ENCODE assay signal across 8 cellular contexts in the genomic region with DNA sequence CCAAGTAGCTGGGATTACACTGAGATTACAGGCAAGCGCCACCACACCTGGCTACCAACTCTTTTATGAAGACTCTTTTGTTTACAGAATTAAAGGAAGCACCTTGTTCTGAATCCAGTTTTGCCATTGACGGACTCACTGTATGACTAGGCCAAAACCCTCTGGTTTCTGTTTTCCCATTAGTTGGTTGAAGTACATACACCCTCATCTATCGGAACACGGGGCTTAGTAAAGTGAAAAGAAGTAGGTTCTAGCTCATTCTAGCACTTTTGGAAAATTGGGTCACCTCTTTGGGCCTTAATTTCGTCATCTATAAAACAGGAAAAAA.
DNase-seq lines count a peak whose midpoint lies in the region; ATAC-seq and TF ChIP-seq lines count a peak whose summit lies in the region.

No MANE protein-coding gene starts in this region.

- TF ChIP-seq RAD21 in neural cell (conservative IDR thresholded peaks at IDR 0.05) = no peak

- DNase-seq in CD14-positive monocyte (ENCODE audit: low spot score) (no peak), MG63 (no peak), dorsolateral prefrontal cortex (no peak), NCI-H748 treated with DMSO at 0.1 percent for 48 hours (lab: John Stamatoyannopoulos, UW) (no peak), activated gamma-delta T cell (lab: John Stamatoyannopoulos, UW) (no peak)

- H3K9me2 ChIP-seq in neural cell (ENCODE audit: insufficient read depth, low read length) = no peaks in the 10 kb centered on the region

- H3K27me3 Mint-ChIP-seq in CD14-positive monocyte (ENCODE audit: low read depth in 3 of 3) = peaks cover 0 to 3% (median 2%) of the 10 kb centered on the region in 3 donors

- H3K27ac ChIP-seq in dorsolateral prefrontal cortex (peak overlapping the region in 44 of 59 donors; percentile 20 to 92 (median 84)), neural cell (ENCODE audit: low read length) (no peak overlapping the region)

- peaks cover 3 to 17% of the 10 kb centered on the region in 2 donors for H3K36me3 Mint-ChIP-seq in CD14-positive monocyte

- H3K9me3 ChIP-seq in MG63 (no peaks in the 10 kb centered on the region), neural cell (ENCODE audit: low read length) (no peaks in the 10 kb centered on the region)

- H3K36me3 ChIP-seq in MG63 = peaks cover 8% of the 10 kb centered on the region
- H3K36me3 ChIP-seq in neural cell (ENCODE audit: insufficient read depth, low read length) = no peaks in the 10 kb centered on the region

- TF ChIP-seq CTCF in CD14-positive monocyte (IDR thresholded peaks at IDR 0.05) (no peak), dorsolateral prefrontal cortex (IDR thresholded peaks at IDR 0.05 in 54 of 56, conservative IDR thresholded peaks at IDR 0.05 in 2 of 56; ENCODE audit: low read depth in 1 of 56, partially characterized antibody in 56 of 56) (no peak), neural cell (IDR thresholded peaks at IDR 0.05; ENCODE audit: poor library complexity, severe bottlenecking) (no peak)

- H3K27me3 ChIP-seq in MG63 (no peaks in the 10 kb centered on the region), dorsolateral prefrontal cortex (peaks cover 0 to 8% (median 0%) of the 10 kb centered on the region in 45 donors), neural cell (ENCODE audit: insufficient read depth, low read depth, low read length) (no peaks in the 10 kb centered on the region)

- TF ChIP-seq EP300 in neural cell (conservative IDR thresholded peaks at IDR 0.05; ENCODE audit: poor library complexity, severe bottlenecking) = no peak

- peaks cover 21% of the 10 kb centered on the region for H3K79me2 ChIP-seq in neural cell (replicated peaks; ENCODE audit: insufficient read depth, low read length)

- ATAC-seq in GM18520 (IDR thresholded peaks at IDR 0.05; ENCODE audit: unreplicated experiment) = no peak
- ATAC-seq in HG03095 (IDR thresholded peaks at IDR 0.05; ENCODE audit: unreplicated experiment) = no peak

- peak overlapping the region; percentile 73 for H2AFZ ChIP-seq in neural cell (ENCODE audit: low read depth, low read length)

- no peaks in the 10 kb centered on the region for H3F3A ChIP-seq in neural cell (ENCODE audit: insufficient read depth, low read length, poor library complexity, severe bottlenecking)

- H3K27ac Mint-ChIP-seq in CD14-positive monocyte = peak overlapping the region; percentile 92 to 97 (median 95)

- no peaks in the 10 kb centered on the region for H3K9me3 Mint-ChIP-seq in CD14-positive monocyte

- H4K20me1 ChIP-seq in neural cell (ENCODE audit: insufficient read depth) = no peaks in the 10 kb centered on the region

- intact Hi-C loops in CD14-positive monocyte (cut with micrococcal nuclease) = loop anchor here in 1 of 2 donors (10.0 kb wide), 1 partner anchor 671 kb away; the partner anchor contains the start of gene RLIM
- intact Hi-C loops in dorsolateral prefrontal cortex (cut with DNase I) = loop anchor here in 1 of 2 donors (10.0 kb wide), 1 partner anchor 71 kb away; no protein-coding TSS in a partner anchor

- peak overlapping the region; percentile 82 to 97 for H3K4me3 Mint-ChIP-seq in CD14-positive monocyte

- H3K4me3 ChIP-seq in MG63 (peak overlapping the region; percentile 83), dorsolateral prefrontal cortex (peak overlapping the region; percentile 26 to 97 (median 80)), neural cell (ENCODE audit: low read length) (peak overlapping the region; percentile 74)

- peak overlapping the region; percentile 59 for H3K4me2 ChIP-seq in neural cell (ENCODE audit: low read length)

- peaks cover 14% of the 10 kb centered on the region for H3K4me1 Mint-ChIP-seq in CD14-positive monocyte

- H3K9ac ChIP-seq in neural cell (ENCODE audit: low read length) = no peak overlapping the region

TF ChIP-seq in neural cell, 6 proteins besides CTCF, POLR2A, EP300 and RAD21:
- TF ChIP-seq REST (IDR thresholded peaks at IDR 0.05; ENCODE audit: borderline replicate concordance) (no peak), TAF1 (IDR thresholded peaks at IDR 0.05; ENCODE audit: low read depth) (no peak), EZH2 (IDR thresholded peaks at IDR 0.05; ENCODE audit: borderline replicate concordance, insufficient read depth, low read length, poor library complexity, severe bottlenecking) (no peak), SMC3 (conservative IDR thresholded peaks at IDR 0.05; ENCODE audit: poor library complexity) (no peak), MXI1 (conservative IDR thresholded peaks at IDR 0.05; ENCODE audit: poor library complexity, severe bottlenecking) (no peak), POLR2AphosphoS5 (IDR thresholded peaks at IDR 0.05) (no peak)
